In the genomic region with DNA sequence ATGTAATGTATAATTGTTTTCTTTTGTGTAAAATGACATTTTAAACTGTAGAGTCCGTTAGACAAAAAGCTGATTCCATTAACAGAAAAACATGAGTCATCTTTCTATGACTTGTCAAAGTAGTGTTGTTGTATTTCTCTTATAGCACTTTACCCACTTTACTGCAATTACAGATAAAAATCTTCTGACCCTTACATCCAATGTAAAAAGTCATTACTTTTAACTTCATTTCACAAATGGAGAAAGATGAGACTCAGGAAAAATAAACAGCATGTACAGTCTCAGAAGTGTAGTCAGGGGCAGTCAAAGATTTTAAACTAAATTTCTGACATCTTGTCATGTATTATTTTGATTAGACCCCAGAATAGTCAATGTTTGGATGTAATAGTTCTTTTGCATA, we compare ENCODE assay signal across 8 cellular contexts.
"Had no signal": no experiment of that assay in that cellular context is flagged by ENCODE, and none has a peak within 500 bp of the region (broad histone marks: within the 10 kb centered on the region; RNA-seq: fewer than 3 reads in every experiment).

No MANE protein-coding gene starts in this region.

- DNase-seq: GDM1, GF-D8 had no signal

- H3K4me3 ChIP-seq: GM12878 had no signal

- FAIRE-seq: G401.6, GM12878, GM12891, GM12892, GM18507, GM19239 had no signal

- ATAC-seq: GM12878 had no signal
